Comparison of ENCODE assay signal across 8 cellular contexts in genomic region chr9:131310833-131311554, GRCh38. TPM values are rescaled to one million over a fixed set of nuclear protein-coding genes. Genes with fewer than 3 reads are reported as not detected.
A peak's percentile ranks its signal among the peaks of the same experiment; 100 is the strongest.
DNase-seq lines count a peak whose midpoint lies in the region; ATAC-seq and TF ChIP-seq lines count a peak whose summit lies in the region.

No MANE protein-coding gene starts in this region.

- CTCF ChIA-PET in HCT116 (lab: Charles Lee), result interaction anchor here (0.7 kb wide), 2 partner anchors 8 to 448 kb away, joined by 3 read pairs; no protein-coding TSS in a partner anchor

- BruUV-seq in HCT116 (replicated peaks; lab: Mats Ljungman, UMichigan), result no TSS peak

- H3K36me3 Mint-ChIP-seq in endodermal cell (ENCODE audit: low read depth), result peaks cover 4% of the 10 kb centered on the region

- no peak overlapping the region for H3K27ac ChIP-seq in HCT116 (ENCODE audit: low read depth, low read length)
- H3K27ac ChIP-seq in endodermal cell (ENCODE audit: low read depth, low read length), result no peak overlapping the region
- no peak overlapping the region for H3K27ac ChIP-seq in tibial artery

- H3K4me1 Mint-ChIP-seq in endodermal cell, result no peaks in the 10 kb centered on the region

- no peak for TF ChIP-seq CTCF in HCT116 (IDR thresholded peaks at IDR 0.05 in 2 of 3, conservative IDR thresholded peaks at IDR 0.05 in 1 of 3; ENCODE audit: borderline replicate concordance in 1 of 3, insufficient read depth in 1 of 3, low read depth in 2 of 3, low read length in 2 of 3)
- peak; percentile 54 for TF ChIP-seq CTCF in endodermal cell (conservative IDR thresholded peaks at IDR 0.05)
- no peak for TF ChIP-seq CTCF in tibial artery (IDR thresholded peaks at IDR 0.05)

- H3K4me3 Mint-ChIP-seq in endodermal cell, result no peak overlapping the region

- RAD21 ChIA-PET in HCT116 (lab: Charles Lee; ENCODE audit: low non-redundant PET in 1 of 2, low total read pairs in 2 of 2, uncharacterized antibody in 2 of 2, unreplicated experiment in 2 of 2), result no interaction called here

- ATAC-seq in HCT116 (peak; percentile 71), GM21528 (IDR thresholded peaks at IDR 0.05; ENCODE audit: low FRiP score, unreplicated experiment) (no peak)

- H3K4me3 ChIP-seq in HCT116 (replicated peaks in 1 of 2; ENCODE audit: low read depth in 1 of 2, low read length in 2 of 2) (no peak overlapping the region), endodermal cell (ENCODE audit: low read length) (no peak overlapping the region), tibial artery (no peak overlapping the region)

- no peak for DNase-seq in HCT116 (ENCODE audit: low read depth, low spot score)
- DNase-seq in activated CD4-positive, alpha-beta T cell treated with anti-CD3 and anti-CD28 coated beads, Interleukin-2, amount 50 U/mL, for 48 hours, result peak; percentile 55 to 67
- peak; percentile 73 for DNase-seq in endodermal cell
- DNase-seq in stimulated activated CD8-positive, alpha-beta memory T cell treated with anti-CD3 and anti-CD28 coated beads, Interleukin-12 subunit alpha, Interleukin-12 subunit beta, amount 100 ng/mL, for 4 hours (ENCODE audit: low read depth), result peak; percentile 23
- DNase-seq in NCI-H187 treated with DMSO at 0.1 percent for 48 hours (lab: John Stamatoyannopoulos, UW), result no peak
- DNase-seq in tibial artery, result no peak
- no peak for DNase-seq in LoVo (ENCODE audit: low spot score)

- H3K4me1 ChIP-seq in HCT116 (ENCODE audit: control insufficient read depth in 1 of 2, insufficient read depth in 2 of 2, low read length in 2 of 2), result no peaks in the 10 kb centered on the region
- H3K4me1 ChIP-seq in endodermal cell (ENCODE audit: control insufficient read depth, insufficient read depth, low read length), result no peaks in the 10 kb centered on the region
- H3K4me1 ChIP-seq in tibial artery, result peaks cover 0 to 2% (median 0%) of the 10 kb centered on the region in 4 donors

- intact Hi-C loops in HCT116 (cut with micrococcal nuclease), result no loop called here
- intact Hi-C loops in tibial artery (cut with DNase I; ENCODE audit: low total_unique reads), result no loop called here

- peaks cover 3% of the 10 kb centered on the region for H3K9me3 Mint-ChIP-seq in endodermal cell

- no peak overlapping the region for H2AFZ ChIP-seq in HCT116 (ENCODE audit: low read depth, low read length, poor library complexity, severe bottlenecking)

- H3K9me3 ChIP-seq in HCT116 (ENCODE audit: control insufficient read depth in 1 of 2, insufficient read depth in 1 of 2, low read depth in 1 of 2, low read length in 2 of 2) (no peaks in the 10 kb centered on the region), endodermal cell (ENCODE audit: control insufficient read depth, low read length) (no peaks in the 10 kb centered on the region), tibial artery (no peaks in the 10 kb centered on the region)

- no peak overlapping the region for H3K27ac Mint-ChIP-seq in endodermal cell

- H3K9ac ChIP-seq in HCT116 (ENCODE audit: low read length) (no peak overlapping the region), endodermal cell (ENCODE audit: extremely low read depth, low read length, poor library complexity, severe bottlenecking) (no peak overlapping the region)

- POLR2A ChIA-PET in HCT116 (lab: Charles Lee), result no interaction called here

- H3K4me2 ChIP-seq in HCT116 (ENCODE audit: low read length), result no peak overlapping the region

- no peaks in the 10 kb centered on the region for H4K20me1 ChIP-seq in HCT116 (ENCODE audit: insufficient read depth)

- TF ChIP-seq RAD21 in HCT116 (IDR thresholded peaks at IDR 0.05; ENCODE audit: low read depth), result no peak

- no peaks in the 10 kb centered on the region for H3K9me2 ChIP-seq in HCT116 (ENCODE audit: insufficient read depth)

- no peak for TF ChIP-seq POLR2A in HCT116 (IDR thresholded peaks at IDR 0.05; ENCODE audit: borderline replicate concordance, extremely low read depth, insufficient read depth, insufficient read length)

- H3K36me3 ChIP-seq in HCT116 (ENCODE audit: control insufficient read depth in 1 of 2, insufficient read depth in 2 of 2, low read length in 2 of 2) (no peaks in the 10 kb centered on the region), endodermal cell (ENCODE audit: control insufficient read depth, insufficient read depth, low read length) (no peaks in the 10 kb centered on the region), tibial artery (no peaks in the 10 kb centered on the region)

- H3K27me3 Mint-ChIP-seq in endodermal cell (ENCODE audit: insufficient read depth), result peaks cover 4% of the 10 kb centered on the region

- no peaks in the 10 kb centered on the region for H3K27me3 ChIP-seq in HCT116 (ENCODE audit: insufficient read depth, low read length)
- H3K27me3 ChIP-seq in endodermal cell (ENCODE audit: control insufficient read depth, insufficient read depth, low read length, poor library complexity, severe bottlenecking), result no peaks in the 10 kb centered on the region
- peaks cover 0 to 7% of the 10 kb centered on the region in 2 donors for H3K27me3 ChIP-seq in tibial artery

- WGBS in endodermal cell (ENCODE audit: insufficient coverage in 1 of 2, insufficient read length in 1 of 2), 2 experiments, result 70 to 79% methylated on average over 19 to 20 of the region's 20 CpGs

- no peaks in the 10 kb centered on the region for H3K79me2 ChIP-seq in HCT116 (ENCODE audit: insufficient read depth, low read length)

TF ChIP-seq in HCT116, 20 proteins besides CTCF, POLR2A, EP300 and RAD21:
- TF ChIP-seq ZNF274 (IDR thresholded peaks at IDR 0.05; ENCODE audit: low read depth, low read length) (no peak), REST (IDR thresholded peaks at IDR 0.05; ENCODE audit: low read depth) (no peak), ZFX (IDR thresholded peaks at IDR 0.05) (no peak), EGR1 (IDR thresholded peaks at IDR 0.05; ENCODE audit: low read depth) (no peak), TCF7L2 (IDR thresholded peaks at IDR 0.05; ENCODE audit: borderline replicate concordance, extremely low read depth, insufficient read depth, insufficient read length) (no peak), JUND (IDR thresholded peaks at IDR 0.05) (no peak), ZBTB33 (IDR thresholded peaks at IDR 0.05; ENCODE audit: extremely low read depth, insufficient replicate concordance, low read length) (no peak), CBX3 (IDR thresholded peaks at IDR 0.05; ENCODE audit: low read depth) (no peak), POLR2AphosphoS5 (IDR thresholded peaks at IDR 0.05; ENCODE audit: low read depth, low read length) (no peak), SRF (IDR thresholded peaks at IDR 0.05; ENCODE audit: low read depth) (no peak), ELF1 (IDR thresholded peaks at IDR 0.05; ENCODE audit: borderline replicate concordance, low read depth) (no peak)

RNA-seq across cellular contexts. Expression of gene PLPP7, which starts 21.5 kb away (rescaled TPM):
- 0.37 TPM for total RNA-seq in HCT116 (2021; ENCODE audit: unreplicated experiment)
- polyA plus RNA-seq in HCT116 (2012), result 0.12 and 0.17 TPM in 2 replicates
- total RNA-seq in endodermal cell, result 1 to 10 TPM; 4.1 to 5.6 TPM
- polyA plus RNA-seq in endodermal cell (2013, experiment 1 of 2), result 3.6 TPM
- polyA plus RNA-seq in endodermal cell (2013, experiment 2 of 2), result 3.0 TPM

RNA-seq across cellular contexts. Expression of gene FAM78A, which starts 34.7 kb away (rescaled TPM):
- total RNA-seq in HCT116 (2021; ENCODE audit: unreplicated experiment) (3.4 TPM), endodermal cell (1 to 10 TPM; 5.5 to 5.6 TPM)
- polyA plus RNA-seq in HCT116 (2012), result 1.8 and 2.2 TPM in 2 replicates
- 3.0 TPM for polyA plus RNA-seq in endodermal cell (2013, experiment 1 of 2)
- polyA plus RNA-seq in endodermal cell (2013, experiment 2 of 2), result 2.8 TPM

Comparison
In these comparisons a context has a peak if more than half of its experiments do, and no peak if none do; other contexts are left out.
1. DNase-seq: peak in activated CD4-positive, alpha-beta T cell treated with anti-CD3 and anti-CD28 coated beads, Interleukin-2, amount 50 U/mL, for 48 hours (2 of 2), endodermal cell (single experiment) and stimulated activated CD8-positive, alpha-beta memory T cell treated with anti-CD3 and anti-CD28 coated beads, Interleukin-12 subunit alpha, Interleukin-12 subunit beta, amount 100 ng/mL, for 4 hours (single experiment); none in HCT116 (single experiment), NCI-H187 treated with DMSO at 0.1 percent for 48 hours (single experiment), tibial artery (0 of 2) and LoVo (single experiment).